In genomic region chr18:48931680-48932461, GRCh38 we compare ENCODE assay signal across 8 cellular contexts. TPM values are rescaled to one million over a fixed set of nuclear protein-coding genes. Genes with fewer than 3 reads are reported as not detected.
DNase-seq lines count a peak whose midpoint lies in the region; ATAC-seq and TF ChIP-seq lines count a peak whose summit lies in the region.

No MANE protein-coding gene starts in this region.

- no peaks in the 10 kb centered on the region for H3K79me1 ChIP-seq in H9 (ENCODE audit: insufficient read depth, low read depth, low read length, poor library complexity, severe bottlenecking)

- H3K9me3 ChIP-seq in H9 (ENCODE audit: control insufficient read depth, low read depth, low read length) = no peaks in the 10 kb centered on the region
- no peaks in the 10 kb centered on the region for H3K9me3 ChIP-seq in thoracic aorta

- H3T11ph ChIP-seq in H9 (ENCODE audit: low read length) = no peak overlapping the region

- H3K36me3 ChIP-seq in thoracic aorta = no peaks in the 10 kb centered on the region

- H3K9ac ChIP-seq in H9 (ENCODE audit: extremely low read depth, insufficient read length, low read length) = no peak overlapping the region

- H4K91ac ChIP-seq in H9 (ENCODE audit: insufficient read length, low read depth, low read length) = no peak overlapping the region

- H3K4me3 Mint-ChIP-seq in CD14-positive monocyte = peak overlapping the region in 1 of 2 donors; percentile 61
- peak overlapping the region in 1 of 2 experiments; percentile 59; a peak in 2 of 5 replicates for H3K4me3 Mint-ChIP-seq in H9
- H3K4me3 Mint-ChIP-seq in immature natural killer cell = peak overlapping the region; percentile 39 to 82 (median 71)

- no peak overlapping the region for H2AK5ac ChIP-seq in H9 (ENCODE audit: insufficient read length, low read length)

- H3K9me3 Mint-ChIP-seq in CD14-positive monocyte (no peaks in the 10 kb centered on the region), H9 (no peaks in the 10 kb centered on the region), immature natural killer cell (no peaks in the 10 kb centered on the region)

- H3K56ac ChIP-seq in H9 (ENCODE audit: insufficient read length, low read depth, low read length) = no peak overlapping the region

- H3K23me2 ChIP-seq in H9 (ENCODE audit: insufficient read length, low read depth, low read length, poor library complexity, severe bottlenecking) = no peaks in the 10 kb centered on the region

- no CpG with 5 or more reads among the region's 11 CpGs for WGBS in H9 (ENCODE audit: extremely low coverage, insufficient read length, low lambda C conversion rate)

- no peak overlapping the region for H3K27ac ChIP-seq in H9 (ENCODE audit: insufficient read length, low read depth, low read length)
- peak overlapping the region; percentile 86 to 87 for H3K27ac ChIP-seq in thoracic aorta

- H3K27me3 Mint-ChIP-seq in CD14-positive monocyte (ENCODE audit: low read depth in 3 of 3) (peaks cover 0 to 2% (median 0%) of the 10 kb centered on the region in 3 donors), H9 (ENCODE audit: low read depth) (no peaks in the 10 kb centered on the region), immature natural killer cell (ENCODE audit: low read depth in 3 of 3) (peaks cover 37 to 45% (median 41%) of the 10 kb centered on the region in 3 donors)

- ATAC-seq in thoracic aorta (ENCODE audit: insufficient number of reproducible peaks, low FRiP score, low read depth) = no peak

- no peak overlapping the region for H4K8ac ChIP-seq in H9 (replicated peaks; ENCODE audit: insufficient read length, low read depth, low read length)

- no peak overlapping the region for H4K5ac ChIP-seq in H9 (ENCODE audit: insufficient read length, low read depth, low read length)

- H3K4me2 ChIP-seq in H9 (ENCODE audit: insufficient read depth, insufficient read length, low read length) = no peak overlapping the region

- H3K14ac ChIP-seq in H9 (ENCODE audit: insufficient read depth, low read length) = no peak overlapping the region

- H2BK12ac ChIP-seq in H9 (ENCODE audit: insufficient read length, low read depth, low read length) = no peak overlapping the region

- H3K4ac ChIP-seq in H9 (ENCODE audit: low read depth, low read length) = no peak overlapping the region

- peak overlapping the region; percentile 81 to 94 (median 90) for H3K27ac Mint-ChIP-seq in CD14-positive monocyte
- peak overlapping the region; percentile 24 to 55 (median 54); a peak in 3 of 7 replicates for H3K27ac Mint-ChIP-seq in H9
- H3K27ac Mint-ChIP-seq in immature natural killer cell = peak overlapping the region; percentile 92 to 98 (median 94)

- H3K23ac ChIP-seq in H9 (ENCODE audit: insufficient read length, low read depth, low read length) = no peak overlapping the region

- H3K79me2 ChIP-seq in H9 (ENCODE audit: insufficient read depth, low read length) = peaks cover 88% of the 10 kb centered on the region; the same call in 1 of the 2 replicates

- TF ChIP-seq CTCF in CD14-positive monocyte (IDR thresholded peaks at IDR 0.05) (no peak), H9 (conservative IDR thresholded peaks at IDR 0.05) (no peak), thoracic aorta (IDR thresholded peaks at IDR 0.05) (peak; percentile 7)

- H3K36me3 Mint-ChIP-seq in CD14-positive monocyte (peaks cover 18 to 25% of the 10 kb centered on the region in 2 donors), H9 (ENCODE audit: insufficient read depth in 1 of 3, low read depth in 3 of 3) (peaks cover 4 to 35% (median 14%) of the 10 kb centered on the region in 3 experiments; a peak in 6 of 7 replicates), immature natural killer cell (peaks cover 0 to 6% (median 2%) of the 10 kb centered on the region in 3 donors)

- H2BK120ac ChIP-seq in H9 (ENCODE audit: low read depth, low read length, poor library complexity, severe bottlenecking) = no peak overlapping the region

- no peak overlapping the region for H2AFZ ChIP-seq in H9 (ENCODE audit: low read length)

- intact Hi-C loops in CD14-positive monocyte (cut with micrococcal nuclease) = no loop called here

- no peaks in the 10 kb centered on the region for H4K20me1 ChIP-seq in H9 (ENCODE audit: control insufficient read depth, insufficient read depth, insufficient read length)

- H3K4me1 ChIP-seq in H9 (ENCODE audit: insufficient read depth, low read length) (peaks cover 22% of the 10 kb centered on the region; the same call in 1 of the 2 replicates), thoracic aorta (ENCODE audit: control insufficient read depth in 1 of 2, low read depth in 2 of 2) (peaks cover 89 to 100% of the 10 kb centered on the region in 2 donors)

- no peak overlapping the region for H3K18ac ChIP-seq in H9 (ENCODE audit: insufficient read length, low read depth, low read length)

- H2BK5ac ChIP-seq in H9 (ENCODE audit: insufficient read length, low read length) = no peak overlapping the region

- H3K4me1 Mint-ChIP-seq in CD14-positive monocyte = peaks cover 99% of the 10 kb centered on the region
- H3K4me1 Mint-ChIP-seq in H9 = peaks cover 91 to 93% of the 10 kb centered on the region in 2 experiments
- peaks cover 99 to 100% of the 10 kb centered on the region in 2 donors for H3K4me1 Mint-ChIP-seq in immature natural killer cell

- H3K27me3 ChIP-seq in H9 (ENCODE audit: insufficient read depth, low read length) = no peaks in the 10 kb centered on the region
- no peaks in the 10 kb centered on the region for H3K27me3 ChIP-seq in thoracic aorta (replicated peaks; ENCODE audit: insufficient read depth)

- H3K4me3 ChIP-seq in thoracic aorta = peak overlapping the region; percentile 62

- H2BK15ac ChIP-seq in H9 (ENCODE audit: low read depth, low read length) = no peak overlapping the region

- DNase-seq in CD14-positive monocyte (ENCODE audit: low spot score) (no peak), H9 (no peak), immature natural killer cell (no peak), thoracic aorta (ENCODE audit: low spot score) (no peak), NOMO-1 treated with dmso at 0.1 percent for 144 hours (lab: John Stamatoyannopoulos, UW; ENCODE audit: unreplicated experiment) (no peak), NCI-H1105 treated with DMSO at 0.1 percent for 48 hours (lab: John Stamatoyannopoulos, UW) (no peak), iPS-NIHi11 (ENCODE audit: low spot score) (no peak)
- DNase-seq in activated CD4-positive, alpha-beta T cell treated with anti-CD3 and anti-CD28 coated beads, Interleukin-2, amount 50 U/mL, for 48 hours = peak; percentile 62 to 68

- H2BK20ac ChIP-seq in H9 (ENCODE audit: low read depth, low read length, poor library complexity, severe bottlenecking) = no peak overlapping the region

RNA-seq across cellular contexts. Expression of gene SMAD7, which starts 18.9 kb away (rescaled TPM):
- 1 to 10 TPM; 1.4 to 1.5 TPM for polyA plus RNA-seq in CD14-positive monocyte
- 27.7 and 29.4 TPM in 2 replicates for total RNA-seq in H9 (2021)
- 10 to 100 TPM; 10.1 to 17.4 (median 12.3) TPM for polyA plus RNA-seq in immature natural killer cell
- 100 to 1,000 TPM in 1 of 2 donors, 10 to 100 TPM in 1; 80.8 to 107 TPM for total RNA-seq in thoracic aorta

Comparison
In these comparisons a context has a peak if more than half of its experiments do, and no peak if none do; other contexts are left out.
1. DNase-seq: peak in activated CD4-positive, alpha-beta T cell treated with anti-CD3 and anti-CD28 coated beads, Interleukin-2, amount 50 U/mL, for 48 hours (2 of 2); none in CD14-positive monocyte (single experiment), H9 (single experiment), immature natural killer cell (0 of 3), thoracic aorta (single experiment), NOMO-1 treated with dmso at 0.1 percent for 144 hours (single experiment), NCI-H1105 treated with DMSO at 0.1 percent for 48 hours (single experiment) and iPS-NIHi11 (single experiment).
2. Peak in every context shown above with its lines, with median percentiles within 50 percentile points of each other: H3K27ac Mint-ChIP-seq.